Comparison of ENCODE assay signal across 16 cellular contexts in the genomic region with DNA sequence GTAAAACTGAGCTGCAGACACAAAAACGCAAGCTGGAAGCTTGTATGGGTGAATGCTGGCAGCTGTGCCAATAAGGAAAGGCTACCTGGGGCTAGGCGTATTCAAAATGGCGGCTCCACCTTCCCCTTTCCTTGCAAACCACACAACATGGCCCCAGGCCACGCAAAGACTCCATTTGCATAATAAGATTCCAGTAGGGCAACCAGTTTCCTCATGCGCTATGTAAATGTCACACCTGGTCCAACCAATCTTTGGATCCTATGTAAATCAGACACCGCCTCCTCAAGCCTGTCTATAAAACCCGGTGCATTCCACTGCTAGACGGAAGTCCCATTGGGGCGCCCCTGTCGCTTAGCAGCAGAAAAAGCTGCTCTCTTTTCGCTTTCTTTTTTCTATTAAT.
DNase-seq lines count a peak whose midpoint lies in the region; ATAC-seq, FAIRE-seq and TF ChIP-seq lines count a peak whose summit lies in the region.
"Had no signal": no experiment of that assay in that cellular context is flagged by ENCODE, and none has a peak within 500 bp of the region (broad histone marks: within the 10 kb centered on the region; RNA-seq: fewer than 3 reads in every experiment).

No MANE protein-coding gene starts in this region.

- TF ChIP-seq EP300 in H1 (IDR thresholded peaks at IDR 0.05; ENCODE audit: borderline replicate concordance in 1 of 2, low read depth in 2 of 2, low read length in 2 of 2) = no peak

- DNase-seq in H9 = peak; percentile 32
- peak; percentile 93 for DNase-seq in NCI-H146 (lab: John Stamatoyannopoulos, UW)
- DNase-seq in H1 (ENCODE audit: low read depth in 1 of 2, low spot score in 2 of 2) = no peak
- DNase-seq in testis = peak; percentile 49
- no peak for DNase-seq in activated CD4-positive, alpha-beta T cell treated with anti-CD3 and anti-CD28 coated beads for 1 hour
- DNase-seq in head of caudate nucleus = no peak
- DNase-seq: Calu3; CD4-positive, alpha-beta memory T cell; KG1; NCI-H1694; NCI-H446; NCI-H69; PC-3 had no signal

- intact Hi-C loops in testis (cut with DNase I; ENCODE audit: low total_unique reads) = no loop called here
- intact Hi-C loops in head of caudate nucleus (cut with DNase I) = no loop called here

- no peak for TF ChIP-seq POLR2A in H1 (IDR thresholded peaks at IDR 0.05; ENCODE audit: control extremely low read depth in 1 of 2, low read depth in 2 of 2, low read length in 2 of 2)
- no peak for TF ChIP-seq POLR2A in testis (IDR thresholded peaks at IDR 0.05)

- no peak for ATAC-seq in HG03378 (IDR thresholded peaks at IDR 0.05; ENCODE audit: unreplicated experiment)
- ATAC-seq: HepG2, PC-3 had no signal

- no peaks in the 10 kb centered on the region for H3K4me1 ChIP-seq in H9 (ENCODE audit: insufficient read depth, low read length)
- H3K4me1 ChIP-seq in H1 (replicated peaks in 1 of 4; ENCODE audit: control insufficient read depth in 3 of 4, insufficient read depth in 4 of 4, low read length in 3 of 4) = no peaks in the 10 kb centered on the region
- no peaks in the 10 kb centered on the region for H3K4me1 ChIP-seq in testis
- H3K4me1 ChIP-seq: SJCRH30 had no signal

- H3K79me2 ChIP-seq in H9 (ENCODE audit: insufficient read depth, low read length) (no peaks in the 10 kb centered on the region), H1 (ENCODE audit: control insufficient read depth in 1 of 2, insufficient read depth in 2 of 2, low read length in 2 of 2) (no peaks in the 10 kb centered on the region)

- H3K56ac ChIP-seq in H9 (ENCODE audit: insufficient read length, low read depth, low read length) (no peak overlapping the region), H1 (replicated peaks; ENCODE audit: insufficient read length, low read depth, low read length) (no peak overlapping the region)

- H2BK15ac ChIP-seq in H9 (ENCODE audit: low read depth, low read length) (no peak overlapping the region), H1 (ENCODE audit: low read length) (no peak overlapping the region)

- no peak overlapping the region for H4K5ac ChIP-seq in H9 (ENCODE audit: insufficient read length, low read depth, low read length)
- no peak overlapping the region for H4K5ac ChIP-seq in H1 (ENCODE audit: insufficient read length, low read depth, low read length)

- H3T11ph ChIP-seq in H9 (ENCODE audit: low read length) = no peak overlapping the region

- POLR2A ChIA-PET in H1 (lab: Charles Lee; ENCODE audit: partially characterized antibody) = no interaction called here

- no peak overlapping the region for H2BK120ac ChIP-seq in H9 (ENCODE audit: low read depth, low read length, poor library complexity, severe bottlenecking)
- no peak overlapping the region for H2BK120ac ChIP-seq in H1 (replicated peaks; ENCODE audit: low read depth, low read length)

- peaks cover 21% of the 10 kb centered on the region in 2 experiments for H3K4me1 Mint-ChIP-seq in H9
- H3K4me1 Mint-ChIP-seq: CD4-positive, alpha-beta memory T cell had no signal

- no peak overlapping the region for H2BK12ac ChIP-seq in H9 (ENCODE audit: insufficient read length, low read depth, low read length)
- no peak overlapping the region for H2BK12ac ChIP-seq in H1 (ENCODE audit: low read depth, low read length)

- H3K9me3 ChIP-seq in H9 (ENCODE audit: control insufficient read depth, low read depth, low read length) = no peaks in the 10 kb centered on the region
- no peaks in the 10 kb centered on the region; a peak in 1 of 4 replicates for H3K9me3 ChIP-seq in H1 (ENCODE audit: insufficient read depth in 2 of 2, low read depth in 1 of 2, low read length in 1 of 2)
- H3K9me3 ChIP-seq in testis = no peaks in the 10 kb centered on the region
- H3K9me3 ChIP-seq: SJCRH30 had no signal

- H3K23ac ChIP-seq in H9 (ENCODE audit: insufficient read length, low read depth, low read length) = no peak overlapping the region
- H3K23ac ChIP-seq in H1 (ENCODE audit: insufficient read length) = no peak overlapping the region

- H2BK20ac ChIP-seq in H9 (ENCODE audit: low read depth, low read length, poor library complexity, severe bottlenecking) (no peak overlapping the region), H1 (ENCODE audit: low read length) (no peak overlapping the region)

- H4K91ac ChIP-seq in H9 (ENCODE audit: insufficient read length, low read depth, low read length) (no peak overlapping the region), H1 (replicated peaks; ENCODE audit: insufficient read length, low read length) (no peak overlapping the region)

- H2AFZ ChIP-seq in H9 (ENCODE audit: low read length) (no peak overlapping the region), H1 (ENCODE audit: low read length) (no peak overlapping the region)

- H3K27me3 Mint-ChIP-seq in H9 (ENCODE audit: low read depth) = peaks cover 2% of the 10 kb centered on the region; the same call in 1 of the 2 replicates
- H3K27me3 Mint-ChIP-seq: CD4-positive, alpha-beta memory T cell had no signal

- H3K4me3 ChIP-seq in H1 (ENCODE audit: extremely low read depth in 1 of 4, insufficient read depth in 2 of 4, low read depth in 3 of 4, low read length in 4 of 4) (no peak overlapping the region), testis (peak overlapping the region; percentile 0 to 2)
- H3K4me3 ChIP-seq: SJCRH30 had no signal

- no peak overlapping the region for H2AK5ac ChIP-seq in H9 (ENCODE audit: insufficient read length, low read length)
- no peak overlapping the region for H2AK5ac ChIP-seq in H1 (ENCODE audit: low read depth, low read length)

- H4K8ac ChIP-seq in H9 (replicated peaks; ENCODE audit: insufficient read length, low read depth, low read length) (no peak overlapping the region), H1 (ENCODE audit: extremely low read depth, insufficient read depth, low read length) (no peak overlapping the region)

- H4K20me1 ChIP-seq in H9 (ENCODE audit: control insufficient read depth, insufficient read depth, insufficient read length) = no peaks in the 10 kb centered on the region
- H4K20me1 ChIP-seq in H1 (replicated peaks in 1 of 2; ENCODE audit: control insufficient read depth in 1 of 2, insufficient read depth in 2 of 2, low read length in 2 of 2) = no peaks in the 10 kb centered on the region

- no peak overlapping the region for H2BK5ac ChIP-seq in H9 (ENCODE audit: insufficient read length, low read length)
- H2BK5ac ChIP-seq in H1 (ENCODE audit: low read depth, low read length) = no peak overlapping the region

- no peak for TF ChIP-seq RAD21 in H1 (IDR thresholded peaks at IDR 0.05 in 1 of 2, conservative IDR thresholded peaks at IDR 0.05 in 1 of 2; ENCODE audit: low read depth in 2 of 2, low read length in 2 of 2)

- H3K27me3 ChIP-seq in H9 (ENCODE audit: insufficient read depth, low read length) (no peaks in the 10 kb centered on the region), H1 (replicated peaks in 1 of 4; ENCODE audit: control insufficient read depth in 3 of 4, extremely low read depth in 1 of 4, insufficient read depth in 3 of 4, low read length in 3 of 4) (no peaks in the 10 kb centered on the region), testis (no peaks in the 10 kb centered on the region)
- H3K27me3 ChIP-seq: SJCRH30 had no signal

- H3K4me3 Mint-ChIP-seq in H9 = no peak overlapping the region
- H3K4me3 Mint-ChIP-seq: CD4-positive, alpha-beta memory T cell had no signal

- H3K9me3 Mint-ChIP-seq in H9 = peaks cover 2 to 4% of the 10 kb centered on the region in 2 experiments; a peak in 3 of 5 replicates

- H3K36me3 Mint-ChIP-seq in H9 (ENCODE audit: insufficient read depth in 1 of 3, low read depth in 3 of 3) = peaks cover 4 to 9% (median 5%) of the 10 kb centered on the region in 3 experiments; a peak in 5 of 7 replicates
- H3K36me3 Mint-ChIP-seq: CD4-positive, alpha-beta memory T cell had no signal

- no peaks in the 10 kb centered on the region for H3K79me1 ChIP-seq in H9 (ENCODE audit: insufficient read depth, low read depth, low read length, poor library complexity, severe bottlenecking)
- no peaks in the 10 kb centered on the region for H3K79me1 ChIP-seq in H1 (ENCODE audit: low read depth, low read length)

- H3K36me3 ChIP-seq in H1 (ENCODE audit: control insufficient read depth in 2 of 4, insufficient read depth in 4 of 4, low read length in 3 of 4) (no peaks in the 10 kb centered on the region), testis (ENCODE audit: low read depth, missing control alignments) (no peaks in the 10 kb centered on the region)
- H3K36me3 ChIP-seq: SJCRH30 had no signal

- FAIRE-seq in H1 (lab: Jason Lieb, UNC) = peak; percentile 55
- FAIRE-seq: HepG2 had no signal

- peak overlapping the region in 1 of 3 experiments; percentile 97; a peak in 2 of 7 replicates for H3K27ac Mint-ChIP-seq in H9
- H3K27ac Mint-ChIP-seq: CD4-positive, alpha-beta memory T cell had no signal

- WGBS in H9 (ENCODE audit: extremely low coverage, insufficient read length, low lambda C conversion rate) = no CpG with 5 or more reads among the region's 11 CpGs
- 80% methylated on average over 11 of the region's 11 CpGs; no CpG with 5 or more reads in 1 of the 2 experiments for WGBS in H1 (ENCODE audit: extremely low coverage in 1 of 2, insufficient coverage in 1 of 2, insufficient read length in 1 of 2, insufficient replicate concordance in 2 of 2, low coverage in 1 of 2, low lambda C conversion rate in 2 of 2, missing lambda C conversion rate in 1 of 2), 2 experiments
- WGBS in testis, 2 donors = 60 to 70% methylated on average over 11 of the region's 11 CpGs

- H3K9ac ChIP-seq in H9 (ENCODE audit: extremely low read depth, insufficient read length, low read length) (no peak overlapping the region), H1 (replicated peaks in 1 of 4; ENCODE audit: extremely low read depth in 1 of 4, low read depth in 3 of 4, low read length in 3 of 4) (no peak overlapping the region)

- H3K4ac ChIP-seq in H9 (ENCODE audit: low read depth, low read length) (no peak overlapping the region), H1 (replicated peaks; ENCODE audit: insufficient read length, low read depth, low read length) (no peak overlapping the region)

- no peak overlapping the region for H3K18ac ChIP-seq in H9 (ENCODE audit: insufficient read length, low read depth, low read length)
- no peak overlapping the region for H3K18ac ChIP-seq in H1 (ENCODE audit: extremely low read depth, low read length)

- CTCF ChIA-PET in H1 (lab: Charles Lee; ENCODE audit: partially characterized antibody) = interaction anchor here (0.7 to 1.3 kb wide), 3 partner anchors 8 to 125 kb away, joined by 3 to 4 read pairs (median 3); no protein-coding TSS in a partner anchor

- H3K23me2 ChIP-seq in H9 (ENCODE audit: insufficient read length, low read depth, low read length, poor library complexity, severe bottlenecking) = no peaks in the 10 kb centered on the region
- H3K23me2 ChIP-seq in H1 (ENCODE audit: low read depth, low read length) = no peaks in the 10 kb centered on the region

- no peak overlapping the region for H3K4me2 ChIP-seq in H9 (ENCODE audit: insufficient read depth, insufficient read length, low read length)
- no peak overlapping the region for H3K4me2 ChIP-seq in H1 (ENCODE audit: insufficient read depth in 1 of 2, low read depth in 2 of 2, low read length in 2 of 2)

- H3K14ac ChIP-seq in H9 (ENCODE audit: insufficient read depth, low read length) (no peak overlapping the region), H1 (ENCODE audit: insufficient read length) (no peak overlapping the region)

- H3K27ac ChIP-seq in H9 (ENCODE audit: insufficient read length, low read depth, low read length) = no peak overlapping the region
- no peak overlapping the region for H3K27ac ChIP-seq in H1 (ENCODE audit: low read depth, low read length)
- H3K27ac ChIP-seq in testis = no peak overlapping the region
- H3K27ac ChIP-seq: SJCRH30 had no signal

- TF ChIP-seq CTCF in H9 (conservative IDR thresholded peaks at IDR 0.05) (no peak), H1 (IDR thresholded peaks at IDR 0.05; ENCODE audit: control extremely low read depth in 1 of 3, insufficient read depth in 1 of 3, low read depth in 1 of 3, low read length in 3 of 3) (no peak), testis (IDR thresholded peaks at IDR 0.05) (no peak)

Comparison
In these comparisons a context has a peak if more than half of its experiments do, and no peak if none do; other contexts are left out.
1. DNase-seq: peak in H9 (single experiment), NCI-H146 (single experiment) and testis (single experiment); none in H1 (0 of 2), activated CD4-positive, alpha-beta T cell treated with anti-CD3 and anti-CD28 coated beads for 1 hour (single experiment) and head of caudate nucleus (0 of 42).
2. H3K4me3 ChIP-seq: peak in testis (2 of 2); none in H1 (0 of 4).